Comparison of ENCODE assay signal across 10 cellular contexts in the genomic region with DNA sequence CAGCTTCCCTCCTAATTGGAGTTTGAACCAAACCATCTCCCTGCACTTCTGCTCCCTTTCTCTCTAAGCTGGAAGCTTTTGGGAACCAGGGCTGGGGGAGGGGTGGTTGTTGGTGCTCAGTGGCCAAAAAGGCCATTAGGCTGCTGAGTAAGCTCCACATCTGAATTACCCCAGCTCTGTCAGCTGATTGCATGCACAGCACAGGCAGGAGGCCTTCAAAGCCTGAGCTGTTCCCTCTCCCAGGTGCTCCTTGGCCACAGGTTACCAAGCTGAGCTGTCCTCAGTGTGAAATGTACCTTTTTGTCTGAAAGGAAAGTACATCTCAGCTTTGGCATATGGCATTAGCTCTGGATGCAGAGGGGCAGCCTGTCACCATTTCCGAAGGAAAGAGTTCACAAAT.
DNase-seq lines count a peak whose midpoint lies in the region; ATAC-seq and TF ChIP-seq lines count a peak whose summit lies in the region.
"Had no signal": no experiment of that assay in that cellular context is flagged by ENCODE, and none has a peak within 500 bp of the region (broad histone marks: within the 10 kb centered on the region; RNA-seq: fewer than 3 reads in every experiment).

No MANE protein-coding gene starts in this region.

- CTCF ChIA-PET in HEK293T (lab: Yijun Ruan, JAX) = interaction anchor here (0.9 to 1.7 kb wide), 3 partner anchors 9 to 55 kb away, joined by 3 to 5 read pairs (median 5); no protein-coding TSS in a partner anchor

- H3K36me3 ChIP-seq in ACC112 (ENCODE audit: insufficient read depth, low read length) = peaks cover 19% of the 10 kb centered on the region

- H3K4me3 ChIP-seq in ACC112 (ENCODE audit: low read depth, low read length) = no peak overlapping the region
- H3K4me3 ChIP-seq: tibial nerve had no signal

- H3K4me1 ChIP-seq in ACC112 (ENCODE audit: control insufficient read depth, insufficient read depth, low read length, unreplicated experiment) = peaks cover 38% of the 10 kb centered on the region

- peak overlapping the region; percentile 89 for H3K27ac ChIP-seq in ACC112 (ENCODE audit: low read depth, low read length)

- H3K79me2 ChIP-seq in ACC112 (ENCODE audit: control insufficient read depth, insufficient read depth, low read length, unreplicated experiment) = no peaks in the 10 kb centered on the region

- H2AFZ ChIP-seq in ACC112 (ENCODE audit: low read length, unreplicated experiment) = no peak overlapping the region

- POLR2A ChIA-PET in HEK293T (lab: Yijun Ruan, JAX) = interaction anchor here (0.9 to 1.8 kb wide), 6 partner anchors 9 to 38 kb away, joined by 3 to 13 read pairs (median 5); a partner anchor contains a TSS

- H3K27me3 ChIP-seq in ACC112 (ENCODE audit: insufficient read depth, low read length) = no peaks in the 10 kb centered on the region
- H3K27me3 ChIP-seq: tibial nerve had no signal

- DNase-seq in HCEC 1CT (peak; percentile 47), amniotic epithelial cell (ENCODE audit: low read depth) (peak; percentile 22), medulla oblongata (ENCODE audit: extremely low spot score) (peak; percentile 53), HEK293T (ENCODE audit: extremely low spot score) (no peak)
- DNase-seq in effector CD8-positive, alpha-beta T cell (lab: John Stamatoyannopoulos, UW) = no peak
- DNase-seq: NCI-H524 treated with DMSO at 0.1 percent for 48 hours had no signal

- ATAC-seq in HG03521 (IDR thresholded peaks at IDR 0.05; ENCODE audit: unreplicated experiment) (no peak), GM19035 (IDR thresholded peaks at IDR 0.05; ENCODE audit: unreplicated experiment) (no peak)

TF ChIP-seq in HEK293T, 16 proteins besides CTCF, POLR2A, EP300 and RAD21:
- TF ChIP-seq TARDBP (IDR thresholded peaks at IDR 0.05) = no peak
- TF ChIP-seq NFRKB (IDR thresholded peaks at IDR 0.05) = no peak
- TF ChIP-seq ARNT (IDR thresholded peaks at IDR 0.05) = no peak

Comparison
In these comparisons a context has a peak if more than half of its experiments do, and no peak if none do; other contexts are left out.
1. DNase-seq: peak in HCEC 1CT (single experiment), amniotic epithelial cell (single experiment) and medulla oblongata (single experiment); none in HEK293T (single experiment) and effector CD8-positive, alpha-beta T cell (single experiment).